ENCODE assay signal across 7 cellular contexts in the genomic region with DNA sequence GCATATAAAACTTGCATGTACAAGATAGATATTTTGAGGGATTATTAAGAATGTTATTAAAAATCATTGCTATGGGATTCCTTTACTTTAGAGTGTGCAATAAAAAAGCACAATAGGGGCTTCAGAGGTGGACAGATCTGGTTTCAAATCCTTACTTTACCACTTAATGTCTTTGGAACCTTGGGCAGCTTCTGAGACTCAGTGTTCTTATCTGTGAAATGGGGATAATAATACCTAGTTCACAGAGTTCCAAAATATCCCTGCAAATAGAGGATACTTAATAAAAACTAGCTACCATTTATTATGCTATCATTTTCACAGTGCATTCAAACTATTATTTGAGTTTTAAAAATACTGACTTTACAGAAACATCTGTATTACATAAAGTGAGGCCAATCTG.
"Had no signal": no experiment of that assay in that cellular context is flagged by ENCODE, and none has a peak within 500 bp of the region (broad histone marks: within the 10 kb centered on the region; RNA-seq: fewer than 3 reads in every experiment).

No MANE protein-coding gene starts in this region.

- FAIRE-seq: HTR-8/SVneo had no signal

- H3K4me2 ChIP-seq: KMS-11 had no signal

- DNase-seq: IMR-90, KBM-7, KG1 had no signal

- H3K36me3 Mint-ChIP-seq: IgD-negative memory B cell had no signal

- H3K4me3 Mint-ChIP-seq: IgD-negative memory B cell had no signal

- H3K4me1 Mint-ChIP-seq: IgD-negative memory B cell had no signal

- H3K27ac ChIP-seq: HL-60, KMS-11 had no signal

- H3K9ac ChIP-seq: KMS-11 had no signal
